In the genomic region with DNA sequence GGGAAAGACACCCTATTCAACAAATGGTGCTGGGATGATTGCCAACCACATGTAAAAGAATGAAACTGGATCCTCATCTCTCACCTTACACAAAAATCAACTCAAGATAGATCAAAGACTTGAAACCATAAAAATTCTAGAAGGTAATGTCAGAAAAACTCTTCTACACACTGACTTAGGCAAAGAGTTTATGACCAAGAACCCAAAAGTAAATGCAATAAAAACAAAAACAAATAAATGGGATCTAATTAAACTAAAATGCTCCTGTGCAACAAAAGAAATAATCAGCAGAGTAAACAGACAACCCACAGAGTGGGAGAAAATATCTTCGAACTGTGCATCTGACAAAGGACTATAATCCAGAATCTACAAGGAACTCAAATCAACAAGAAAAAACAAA, we compare ENCODE assay signal across 27 cellular contexts.
"Had no signal": no experiment of that assay in that cellular context is flagged by ENCODE, and none has a peak within 500 bp of the region (broad histone marks: within the 10 kb centered on the region; RNA-seq: fewer than 3 reads in every experiment).

No MANE protein-coding gene starts in this region.

- H3K27me3 ChIP-seq: ascending aorta, breast epithelium, cardiac muscle cell, colonic mucosa had no signal

- H3K4me3 ChIP-seq: ascending aorta, breast epithelium, cardiac muscle cell, colonic mucosa had no signal

- H3K4me1 ChIP-seq: ascending aorta, breast epithelium, colonic mucosa had no signal

- ATAC-seq: activated naive CD4-positive, alpha-beta T cell treated with anti-CD3 and anti-CD28 coated beads, Interleukin-2, amount 50 U/mL, for 72 hours; activated T-cell treated with anti-CD3 and anti-CD28 coated beads, Interleukin-2, amount 50 U/mL, for 72 hours; WTC11 had no signal

- H3K36me3 ChIP-seq: ascending aorta, breast epithelium, cardiac muscle cell, colonic mucosa had no signal

- DNase-seq: activated CD4-positive, alpha-beta memory T cell treated with anti-CD3 and anti-CD28 coated beads, Interleukin-2, amount 10 ng/mL, durations not matched to agents 7 days and 5 days; activated CD4-positive, alpha-beta T cell treated with anti-CD3 and anti-CD28 coated beads for 1 hour; activated CD4-positive, alpha-beta T cell treated with anti-CD3 and anti-CD28 coated beads for 4 hours; activated CD4-positive, alpha-beta T cell treated with anti-CD3 and anti-CD28 coated beads, Interleukin-2, amount 10 ng/mL, durations not matched to agents 7 days and 5 days; activated CD4-positive, alpha-beta T cell treated with anti-CD3 and anti-CD28 coated beads, Interleukin-2, amount 50 U/mL, for 4 hours; activated CD8-positive, alpha-beta memory T cell treated with anti-CD3 and anti-CD28 coated beads, Interleukin-2, amount 50 U/mL, for 48 hours; activated gamma-delta T cell; activated naive CD4-positive, alpha-beta T cell; activated naive CD4-positive, alpha-beta T cell treated with anti-CD3 and anti-CD28 coated beads, Interleukin-2, amount 10 ng/mL, durations not matched to agents 7 days and 5 days; activated naive CD8-positive, alpha-beta T cell treated with anti-CD3 and anti-CD28 coated beads, Interleukin-2, amount 10 ng/mL, durations not matched to agents 7 days and 5 days; activated T-cell treated with anti-CD3 and anti-CD28 coated beads for 4 hours; activated T-cell treated with anti-CD3 and anti-CD28 coated beads, Interleukin-2, amount 50 U/mL, for 24 hours; activated T-cell treated with anti-CD3 and anti-CD28 coated beads, Interleukin-2, amount 50 U/mL, for 72 hours; central memory CD4-positive, alpha-beta T cell; cerebellar nuclear complex; colonic mucosa; effector CD8-positive, alpha-beta T cell; foreskin fibroblast; head of caudate nucleus; hippocampal formation; T1000 had no signal

- H3K9me3 ChIP-seq: ascending aorta, colonic mucosa had no signal

- H3K27ac ChIP-seq: ascending aorta, breast epithelium, cardiac muscle cell, colonic mucosa, epithelial cell of prostate had no signal
